Comparison of ENCODE assay signal across 2 cellular contexts in the genomic region with DNA sequence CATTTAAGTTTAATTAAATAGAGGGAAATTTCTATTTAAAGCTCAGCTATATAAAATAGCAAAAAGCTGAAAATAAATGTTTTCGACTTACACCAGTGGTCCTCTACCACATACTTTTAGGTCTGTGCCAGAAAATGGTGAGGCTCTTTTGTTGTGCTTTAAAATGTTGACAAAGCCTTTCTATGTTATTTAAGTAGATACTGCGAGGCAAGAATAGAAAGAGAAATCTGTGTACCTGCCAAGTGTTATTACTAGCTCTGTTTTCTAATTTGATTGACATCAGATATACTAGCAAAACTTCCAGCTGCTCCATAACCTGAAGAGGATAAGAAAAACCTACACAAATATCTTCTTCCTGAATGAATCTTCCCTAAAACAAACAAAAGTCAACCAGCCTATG.
TF ChIP-seq lines count a peak whose summit lies in the region.

No MANE protein-coding gene starts in this region.

TF ChIP-seq in liver, 16 proteins besides CTCF, POLR2A, EP300 and RAD21:
- no peak for TF ChIP-seq SP1 (IDR thresholded peaks at IDR 0.05)
- TF ChIP-seq GABPA (IDR thresholded peaks at IDR 0.05 in 1 of 2, conservative IDR thresholded peaks at IDR 0.05 in 1 of 2): no peak
- TF ChIP-seq RXRA (IDR thresholded peaks at IDR 0.05): no peak
- TF ChIP-seq FOXA2 (IDR thresholded peaks at IDR 0.05): no peak
- TF ChIP-seq EGR1 (IDR thresholded peaks at IDR 0.05; ENCODE audit: low read depth in 2 of 2): no peak
- TF ChIP-seq FOXA1 (IDR thresholded peaks at IDR 0.05): no peak
- TF ChIP-seq, protein P1, sequence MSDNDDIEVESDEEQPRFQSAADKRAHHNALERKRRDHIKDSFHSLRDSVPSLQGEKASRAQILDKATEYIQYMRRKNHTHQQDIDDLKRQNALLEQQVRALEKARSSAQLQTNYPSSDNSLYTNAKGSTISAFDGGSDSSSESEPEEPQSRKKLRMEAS (IDR thresholded peaks at IDR 0.05): no peak
- TF ChIP-seq, protein P2, sequence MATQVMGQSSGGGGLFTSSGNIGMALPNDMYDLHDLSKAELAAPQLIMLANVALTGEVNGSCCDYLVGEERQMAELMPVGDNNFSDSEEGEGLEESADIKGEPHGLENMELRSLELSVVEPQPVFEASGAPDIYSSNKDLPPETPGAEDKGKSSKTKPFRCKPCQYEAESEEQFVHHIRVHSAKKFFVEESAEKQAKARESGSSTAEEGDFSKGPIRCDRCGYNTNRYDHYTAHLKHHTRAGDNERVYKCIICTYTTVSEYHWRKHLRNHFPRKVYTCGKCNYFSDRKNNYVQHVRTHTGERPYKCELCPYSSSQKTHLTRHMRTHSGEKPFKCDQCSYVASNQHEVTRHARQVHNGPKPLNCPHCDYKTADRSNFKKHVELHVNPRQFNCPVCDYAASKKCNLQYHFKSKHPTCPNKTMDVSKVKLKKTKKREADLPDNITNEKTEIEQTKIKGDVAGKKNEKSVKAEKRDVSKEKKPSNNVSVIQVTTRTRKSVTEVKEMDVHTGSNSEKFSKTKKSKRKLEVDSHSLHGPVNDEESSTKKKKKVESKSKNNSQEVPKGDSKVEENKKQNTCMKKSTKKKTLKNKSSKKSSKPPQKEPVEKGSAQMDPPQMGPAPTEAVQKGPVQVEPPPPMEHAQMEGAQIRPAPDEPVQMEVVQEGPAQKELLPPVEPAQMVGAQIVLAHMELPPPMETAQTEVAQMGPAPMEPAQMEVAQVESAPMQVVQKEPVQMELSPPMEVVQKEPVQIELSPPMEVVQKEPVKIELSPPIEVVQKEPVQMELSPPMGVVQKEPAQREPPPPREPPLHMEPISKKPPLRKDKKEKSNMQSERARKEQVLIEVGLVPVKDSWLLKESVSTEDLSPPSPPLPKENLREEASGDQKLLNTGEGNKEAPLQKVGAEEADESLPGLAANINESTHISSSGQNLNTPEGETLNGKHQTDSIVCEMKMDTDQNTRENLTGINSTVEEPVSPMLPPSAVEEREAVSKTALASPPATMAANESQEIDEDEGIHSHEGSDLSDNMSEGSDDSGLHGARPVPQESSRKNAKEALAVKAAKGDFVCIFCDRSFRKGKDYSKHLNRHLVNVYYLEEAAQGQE (IDR thresholded peaks at IDR 0.05): no peak
TF ChIP-seq in liver: peak in this region for 0.

TF ChIP-seq in HepG2, 621 proteins besides CTCF, POLR2A, EP300 and RAD21:
- TF ChIP-seq EZH2 (conservative IDR thresholded peaks at IDR 0.05; ENCODE audit: low read depth, low read length) (no peak), CENPBD1 (CRISPR knock-in tag; IDR thresholded peaks at IDR 0.05; ENCODE audit: borderline replicate concordance, low read depth) (no peak), HOXA5 (CRISPR knock-in tag; IDR thresholded peaks at IDR 0.05) (no peak)
- TF ChIP-seq, protein P3, sequence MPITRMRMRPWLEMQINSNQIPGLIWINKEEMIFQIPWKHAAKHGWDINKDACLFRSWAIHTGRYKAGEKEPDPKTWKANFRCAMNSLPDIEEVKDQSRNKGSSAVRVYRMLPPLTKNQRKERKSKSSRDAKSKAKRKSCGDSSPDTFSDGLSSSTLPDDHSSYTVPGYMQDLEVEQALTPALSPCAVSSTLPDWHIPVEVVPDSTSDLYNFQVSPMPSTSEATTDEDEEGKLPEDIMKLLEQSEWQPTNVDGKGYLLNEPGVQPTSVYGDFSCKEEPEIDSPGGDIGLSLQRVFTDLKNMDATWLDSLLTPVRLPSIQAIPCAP (CRISPR knock-in tag; IDR thresholded peaks at IDR 0.05; ENCODE audit: low read depth): no peak
